In genomic region chr11:75204685-75205667, GRCh38 we compare ENCODE assay signal across 8 cellular contexts. TPM values are rescaled to one million over a fixed set of nuclear protein-coding genes. Genes with fewer than 3 reads are reported as not detected.
DNase-seq lines count a peak whose midpoint lies in the region; ATAC-seq, FAIRE-seq and TF ChIP-seq lines count a peak whose summit lies in the region.

No MANE protein-coding gene starts in this region.

- H3K4me1 ChIP-seq in MM.1S (ENCODE audit: low read length) (no peaks in the 10 kb centered on the region), SK-N-SH (ENCODE audit: control insufficient read depth in 1 of 2, insufficient read depth in 2 of 2, low read depth in 1 of 2, low read length in 1 of 2) (peaks cover 0 to 9% of the 10 kb centered on the region in 2 experiments; a peak in 1 of 4 replicates), upper lobe of right lung (no peaks in the 10 kb centered on the region)

- no peak for TF ChIP-seq EP300 in SK-N-SH (IDR thresholded peaks at IDR 0.05; ENCODE audit: borderline replicate concordance in 1 of 2, low read depth in 1 of 2, low read length in 1 of 2)

- TF ChIP-seq RAD21 in SK-N-SH (IDR thresholded peaks at IDR 0.05; ENCODE audit: low read length), result peak; percentile 90

- no peak overlapping the region for H2AFZ ChIP-seq in MM.1S (ENCODE audit: low read length)
- H2AFZ ChIP-seq in SK-N-SH (ENCODE audit: low read depth), result no peak overlapping the region

- POLR2A ChIA-PET in SK-N-SH (lab: Yijun Ruan, JAX), result interaction anchor here (1.1 kb wide), 2 partner anchors 58 to 62 kb away, joined by 5 to 9 read pairs; no protein-coding TSS in a partner anchor

- H3K9me3 ChIP-seq in MM.1S (replicated peaks; ENCODE audit: insufficient read depth, low read length) (no peaks in the 10 kb centered on the region), SK-N-SH (no peaks in the 10 kb centered on the region), upper lobe of right lung (no peaks in the 10 kb centered on the region)

- H3K9me2 ChIP-seq in MM.1S (replicated peaks; ENCODE audit: insufficient read depth, low read length) (no peaks in the 10 kb centered on the region), SK-N-SH (no peaks in the 10 kb centered on the region)

- H3K4me3 ChIP-seq in MM.1S (ENCODE audit: low read length) (no peak overlapping the region), SK-N-SH (ENCODE audit: low read depth in 2 of 2, low read length in 1 of 2) (no peak overlapping the region; a peak in 1 of 4 replicates), upper lobe of right lung (no peak overlapping the region)

- TF ChIP-seq CTCF in AG09319 (IDR thresholded peaks at IDR 0.05; ENCODE audit: low read depth, low read length) (peak; percentile 92), MM.1S (IDR thresholded peaks at IDR 0.05; ENCODE audit: low read length) (peak; percentile 89), SK-N-SH (IDR thresholded peaks at IDR 0.05) (peak; percentile 87), upper lobe of right lung (IDR thresholded peaks at IDR 0.05) (peak; percentile 88)

- intact Hi-C loops in head of caudate nucleus (cut with DNase I) (loop anchor here (2.0 kb wide), 1 partner anchor 62 kb away; no protein-coding TSS in a partner anchor), posterior cingulate gyrus (cut with DNase I) (loop anchor here (1.0 to 2.0 kb wide), 2 partner anchors 61 to 182 kb away; no protein-coding TSS in a partner anchor), upper lobe of right lung (cut with DNase I) (loop anchor here (5.0 kb wide), 1 partner anchor 63 kb away; no protein-coding TSS in a partner anchor)

- no peaks in the 10 kb centered on the region for H3K79me2 ChIP-seq in MM.1S (ENCODE audit: low read length)
- H3K79me2 ChIP-seq in SK-N-SH (ENCODE audit: insufficient read depth), result no peaks in the 10 kb centered on the region

- no peaks in the 10 kb centered on the region for H3K36me3 ChIP-seq in MM.1S (replicated peaks; ENCODE audit: insufficient read depth, low read length)
- H3K36me3 ChIP-seq in SK-N-SH (replicated peaks in 1 of 2; ENCODE audit: control insufficient read depth in 1 of 2, insufficient read depth in 2 of 2, low read length in 1 of 2), result no peaks in the 10 kb centered on the region
- H3K36me3 ChIP-seq in upper lobe of right lung, result no peaks in the 10 kb centered on the region

- H3K4me2 ChIP-seq in MM.1S (ENCODE audit: low read depth, low read length) (no peak overlapping the region), SK-N-SH (no peak overlapping the region)

- no peak overlapping the region for H3K9ac ChIP-seq in MM.1S (ENCODE audit: low read length)
- H3K9ac ChIP-seq in SK-N-SH, result no peak overlapping the region

- CTCF ChIA-PET in SK-N-SH (lab: Yijun Ruan, JAX), result interaction anchor here (0.5 to 16.0 kb wide), 55 partner anchors 9 to 422 kb away, joined by 3 to 630 read pairs (median 5); partner anchors contain the start of genes SLCO2B1 and TPBGL

- H4K20me1 ChIP-seq in MM.1S (ENCODE audit: insufficient read depth, low read length) (no peaks in the 10 kb centered on the region), SK-N-SH (ENCODE audit: insufficient read depth) (no peaks in the 10 kb centered on the region)

- 25% methylated on average over 10 of the region's 10 CpGs for WGBS in SK-N-SH (ENCODE audit: low lambda C conversion rate)

- no peak overlapping the region for H3K27ac ChIP-seq in MM.1S (ENCODE audit: low read length)
- no peak overlapping the region for H3K27ac ChIP-seq in SK-N-SH (ENCODE audit: low read depth in 2 of 2, low read length in 1 of 2)
- H3K27ac ChIP-seq in upper lobe of right lung, result no peak overlapping the region

- FAIRE-seq in GM19239 (lab: Jason Lieb, UNC), result peak; percentile 94

- peak; percentile 88 for ATAC-seq in upper lobe of right lung

- H3F3A ChIP-seq in MM.1S (ENCODE audit: insufficient read depth, low read length) (no peaks in the 10 kb centered on the region), SK-N-SH (replicated peaks; ENCODE audit: insufficient read depth) (no peaks in the 10 kb centered on the region)

- peak; percentile 40 for DNase-seq in AG09319 (ENCODE audit: extremely low read depth, low read depth)
- peak; percentile 86 for DNase-seq in GM19239 (ENCODE audit: insufficient read length, low spot score)
- DNase-seq in MM.1S, result peak; percentile 76
- DNase-seq in SK-N-SH, result peak; percentile 88
- peak; percentile 79 for DNase-seq in activated naive CD4-positive, alpha-beta T cell treated with anti-CD3 and anti-CD28 coated beads, Interleukin-2, amount 50 U/mL, for 16 hours
- peak; percentile 68 to 90 (median 81) for DNase-seq in head of caudate nucleus
- DNase-seq in posterior cingulate gyrus, result peak; percentile 54 to 97 (median 83)
- DNase-seq in upper lobe of right lung, result peak; percentile 90

- H3K27me3 ChIP-seq in MM.1S (replicated peaks; ENCODE audit: insufficient read depth, low read length) (peaks cover 14% of the 10 kb centered on the region; the same call in 1 of the 2 replicates), SK-N-SH (ENCODE audit: insufficient read depth) (no peaks in the 10 kb centered on the region; the same call in 1 of the 2 replicates), upper lobe of right lung (no peaks in the 10 kb centered on the region)

TF ChIP-seq in SK-N-SH, 30 proteins besides CTCF, POLR2A, EP300 and RAD21:
- no peak for TF ChIP-seq REST (IDR thresholded peaks at IDR 0.05; ENCODE audit: low read depth, low read length)
- peak; percentile 93 for TF ChIP-seq SMC3 (IDR thresholded peaks at IDR 0.05; ENCODE audit: low read depth, low read length)

RNA-seq across cellular contexts. Expression of gene TPBGL, which starts 35.6 kb away (rescaled TPM):
- polyA plus RNA-seq in SK-N-SH (2012; rRNA removed), result 0.03 TPM in 1 of 2 replicates, not detected in the other
- 0.03 and 0.04 TPM in 2 replicates for polyA plus RNA-seq in SK-N-SH (2012; cell fraction: cytosol; rRNA removed)
- polyA plus RNA-seq in SK-N-SH (2012; cell fraction: nucleus; rRNA removed), result 0.04 TPM in 1 of 2 replicates, not detected in the other
- total RNA-seq in upper lobe of right lung, result 0.64 TPM

RNA-seq across cellular contexts. Expression of gene SLCO2B1, which starts 54.1 kb away (rescaled TPM):
- 0.18 TPM in 1 of 2 replicates, not detected in the other for polyA plus RNA-seq in SK-N-SH (2012; rRNA removed)
- polyA plus RNA-seq in SK-N-SH (2012; cell fraction: cytosol; rRNA removed), result 0.03 and 0.08 TPM in 2 replicates
- 0.04 and 0.15 TPM in 2 replicates for polyA plus RNA-seq in SK-N-SH (2012; cell fraction: nucleus; rRNA removed)
- 204 TPM for total RNA-seq in upper lobe of right lung

Comparison
In these comparisons a context has a peak if more than half of its experiments do, and no peak if none do; other contexts are left out.
1. DNase-seq: peak in every context shown above with its lines; median percentile 90 in upper lobe of right lung; 88 in SK-N-SH; 86 in GM19239; 83 in posterior cingulate gyrus; 81 in head of caudate nucleus; 79 in activated naive CD4-positive, alpha-beta T cell treated with anti-CD3 and anti-CD28 coated beads, Interleukin-2, amount 50 U/mL, for 16 hours; 76 in MM.1S; 40 in AG09319.